In genomic region chr9:37801959-37802711, GRCh38 we compare ENCODE assay signal across 8 cellular contexts. TPM values are rescaled to one million over a fixed set of nuclear protein-coding genes. Genes with fewer than 3 reads are reported as not detected.
A peak's percentile ranks its signal among the peaks of the same experiment; 100 is the strongest.
DNase-seq lines count a peak whose midpoint lies in the region; ATAC-seq, FAIRE-seq and TF ChIP-seq lines count a peak whose summit lies in the region.

No MANE protein-coding gene starts in this region.

- H3K4me3 Mint-ChIP-seq in WTC11 = peak overlapping the region; percentile 95

- no peak overlapping the region; the same call in 1 of the 2 replicates for H3K27ac ChIP-seq in HEK293 (ENCODE audit: extremely low read depth, low read depth, low read length)
- H3K27ac ChIP-seq in hepatocyte = peak overlapping the region; percentile 98
- peak overlapping the region in 3 of 8 donors; percentile 94 to 97 (median 96) for H3K27ac ChIP-seq in spleen

- TF ChIP-seq CTCF in HEK293 (tag by site-specific recombination; IDR thresholded peaks at IDR 0.05) (no peak), WTC11 (IDR thresholded peaks at IDR 0.05) (no peak), hepatocyte (IDR thresholded peaks at IDR 0.05; ENCODE audit: poor library complexity) (no peak), spleen (IDR thresholded peaks at IDR 0.05 in 8 of 11, conservative IDR thresholded peaks at IDR 0.05 in 3 of 11) (no peak), D721Med (IDR thresholded peaks at IDR 0.05; ENCODE audit: insufficient read depth, missing control alignments) (no peak)

- POLR2A ChIA-PET in HEK293 (lab: Yijun Ruan, JAX) = interaction anchor here (2.5 to 3.6 kb wide), 2 partner anchors 10 to 17 kb away, joined by 12 to 44 read pairs; partner anchors contain the start of gene EXOSC3
- POLR2A ChIA-PET in WTC11 (lab: Charles Lee) = no interaction called here

- no peak for FAIRE-seq in D721Med (lab: Jason Lieb, UNC)

- ATAC-seq in WTC11 = no peak
- no peak for ATAC-seq in HG03039 (IDR thresholded peaks at IDR 0.05; ENCODE audit: unreplicated experiment)
- no peak for ATAC-seq in GM21390 (IDR thresholded peaks at IDR 0.05; ENCODE audit: unreplicated experiment)
- no peak for ATAC-seq in GM21526 (IDR thresholded peaks at IDR 0.05; ENCODE audit: low FRiP score, unreplicated experiment)

- H3K79me2 ChIP-seq in hepatocyte = peaks cover 61% of the 10 kb centered on the region

- no peak for TF ChIP-seq POLR2A in spleen (IDR thresholded peaks at IDR 0.05)

- WGBS in hepatocyte (ENCODE audit: low lambda C conversion rate, missing lambda C conversion rate) = 55% methylated on average over 10 of the region's 10 CpGs
- 66 to 77% (median 70%) methylated on average over 10 of the region's 10 CpGs for WGBS in spleen, 5 donors

- H4K20me1 ChIP-seq in hepatocyte (ENCODE audit: insufficient read depth, poor library complexity, severe bottlenecking) = peaks cover 51% of the 10 kb centered on the region

- intact Hi-C loops in spleen (cut with DNase I; ENCODE audit: low total_unique reads) = no loop called here

- H3K9me3 ChIP-seq in HEK293 (ENCODE audit: control insufficient read depth, insufficient read depth, low read depth, low read length) (no peaks in the 10 kb centered on the region), hepatocyte (ENCODE audit: low read depth) (no peaks in the 10 kb centered on the region), spleen (no peaks in the 10 kb centered on the region)

- H3K36me3 ChIP-seq in HEK293 (ENCODE audit: control insufficient read depth in 2 of 2, insufficient read depth in 1 of 2, low read length in 2 of 2) = peaks cover 0 to 4% of the 10 kb centered on the region in 2 experiments; a peak in 1 of 3 replicates
- no peaks in the 10 kb centered on the region for H3K36me3 ChIP-seq in hepatocyte (replicated peaks; ENCODE audit: insufficient read depth, low read depth)
- no peaks in the 10 kb centered on the region for H3K36me3 ChIP-seq in spleen

- H3K4me3 ChIP-seq in HEK293 (ENCODE audit: low read depth, low read length) (peak overlapping the region; percentile 55), hepatocyte (peak overlapping the region; percentile 95), spleen (peak overlapping the region; percentile 72 to 92 (median 84))

- H3K4me2 ChIP-seq in hepatocyte = peak overlapping the region; percentile 91

- H3K27me3 ChIP-seq in hepatocyte = no peaks in the 10 kb centered on the region
- H3K27me3 ChIP-seq in spleen (replicated peaks in 1 of 7) = peaks cover 0 to 3% (median 0%) of the 10 kb centered on the region in 7 donors

- H3K27ac Mint-ChIP-seq in WTC11 = no peak overlapping the region

- no peaks in the 10 kb centered on the region for H3K27me3 Mint-ChIP-seq in WTC11 (ENCODE audit: low read depth)

- H3K36me3 Mint-ChIP-seq in WTC11 = no peaks in the 10 kb centered on the region

- no peaks in the 10 kb centered on the region for H3K9me2 ChIP-seq in hepatocyte (replicated peaks; ENCODE audit: insufficient read depth)

- DNase-seq in WTC11 (ENCODE audit: low spot score) (no peak), hepatocyte (ENCODE audit: low spot score) (no peak), spleen (no peak), D721Med (ENCODE audit: insufficient read length, low spot score) (no peak)

- H3K9me3 Mint-ChIP-seq in WTC11 = no peaks in the 10 kb centered on the region

- CTCF ChIA-PET in HEK293 (lab: Yijun Ruan, JAX) = no interaction called here
- CTCF ChIA-PET in WTC11 (lab: Charles Lee) = interaction anchor here (1.9 kb wide), 1 partner anchor 134 kb away, joined by 4 read pairs; no protein-coding TSS in a partner anchor

- peaks cover 20% of the 10 kb centered on the region for H3K4me1 Mint-ChIP-seq in WTC11

- no peak overlapping the region for H2AFZ ChIP-seq in hepatocyte

- H3K4me1 ChIP-seq in HEK293 (ENCODE audit: control insufficient read depth, insufficient read depth, low read length) (no peaks in the 10 kb centered on the region), hepatocyte (ENCODE audit: insufficient read depth) (peaks cover 16% of the 10 kb centered on the region), spleen (peaks cover 24 to 79% (median 47%) of the 10 kb centered on the region in 6 donors)

TF ChIP-seq in HEK293, 187 proteins besides CTCF, POLR2A, EP300 and RAD21:
- no peak for TF ChIP-seq ZNF670 (tag by site-specific recombination; IDR thresholded peaks at IDR 0.05; ENCODE audit: low read depth)
- 0 out of 2 replicates have a peak, but pooled peaks have one; percentile 52 for TF ChIP-seq ZNF24 (tag by site-specific recombination; IDR thresholded peaks at IDR 0.05)
- TF ChIP-seq ZNF664 (tag by site-specific recombination; IDR thresholded peaks at IDR 0.05) = peak; percentile 71
- TF ChIP-seq TRIM28 (IDR thresholded peaks at IDR 0.05; ENCODE audit: borderline replicate concordance, low read length) = 0 out of 2 replicates have a peak, but pooled peaks have one; percentile 12
TF ChIP-seq in HEK293: peak in this region for 3.

TF ChIP-seq in WTC11, 78 proteins besides CTCF, POLR2A, EP300 and RAD21 (continues in another document):
- TF ChIP-seq GTF2I (CRISPR knock-in tag; conservative IDR thresholded peaks at IDR 0.05) = no peak
- no peak for TF ChIP-seq ESRRA (CRISPR knock-in tag; IDR thresholded peaks at IDR 0.05; ENCODE audit: borderline replicate concordance)
- no peak for TF ChIP-seq FOXK1 (CRISPR knock-in tag; IDR thresholded peaks at IDR 0.05)
- TF ChIP-seq E2F1 (CRISPR knock-in tag; IDR thresholded peaks at IDR 0.05) = no peak
- no peak for TF ChIP-seq HMGXB4 (CRISPR knock-in tag; IDR thresholded peaks at IDR 0.05)
- TF ChIP-seq GRHL2 (CRISPR knock-in tag; IDR thresholded peaks at IDR 0.05; ENCODE audit: insufficient replicate concordance, severe bottlenecking) = no peak
- TF ChIP-seq SOX15 (CRISPR knock-in tag; IDR thresholded peaks at IDR 0.05) = no peak
- TF ChIP-seq, protein P1, sequence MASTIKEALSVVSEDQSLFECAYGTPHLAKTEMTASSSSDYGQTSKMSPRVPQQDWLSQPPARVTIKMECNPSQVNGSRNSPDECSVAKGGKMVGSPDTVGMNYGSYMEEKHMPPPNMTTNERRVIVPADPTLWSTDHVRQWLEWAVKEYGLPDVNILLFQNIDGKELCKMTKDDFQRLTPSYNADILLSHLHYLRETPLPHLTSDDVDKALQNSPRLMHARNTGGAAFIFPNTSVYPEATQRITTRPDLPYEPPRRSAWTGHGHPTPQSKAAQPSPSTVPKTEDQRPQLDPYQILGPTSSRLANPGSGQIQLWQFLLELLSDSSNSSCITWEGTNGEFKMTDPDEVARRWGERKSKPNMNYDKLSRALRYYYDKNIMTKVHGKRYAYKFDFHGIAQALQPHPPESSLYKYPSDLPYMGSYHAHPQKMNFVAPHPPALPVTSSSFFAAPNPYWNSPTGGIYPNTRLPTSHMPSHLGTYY (CRISPR knock-in tag; IDR thresholded peaks at IDR 0.05) = no peak
- TF ChIP-seq ZNF671 (CRISPR knock-in tag; IDR thresholded peaks at IDR 0.05) = no peak

RNA-seq across cellular contexts. Expression of gene DCAF10, which starts 1.5 kb away (rescaled TPM):
- total RNA-seq in WTC11 (2021) (11.7 to 14.2 TPM (median 14.2 TPM) in 3 replicates), hepatocyte (23.9 and 38.7 TPM in 2 replicates), spleen (10 to 100 TPM; 18.4 to 34.2 (median 24.6) TPM)
- polyA plus RNA-seq in hepatocyte (24.4 and 29.2 TPM in 2 replicates), spleen (1 to 10 TPM; 3.7 to 5.0 (median 4.2) TPM)

RNA-seq across cellular contexts. Expression of gene EXOSC3, which starts 17.3 kb away (rescaled TPM):
- total RNA-seq in WTC11 (2021) (69.9 to 73.8 TPM (median 71.0 TPM) in 3 replicates), hepatocyte (25.4 and 28.5 TPM in 2 replicates), spleen (10 to 100 TPM; 40.2 to 55.3 (median 44.2) TPM)
- polyA plus RNA-seq in hepatocyte (43.1 and 48.1 TPM in 2 replicates), spleen (10 to 100 TPM; 16.2 to 38.8 (median 35.3) TPM)

RNA-seq across cellular contexts. Expression of gene TRMT10B, which starts 48.5 kb away (rescaled TPM):
- total RNA-seq in WTC11 (2021) = 6.1 to 7.2 TPM (median 7.2 TPM) in 3 replicates
- total RNA-seq in hepatocyte = 3.0 and 5.2 TPM in 2 replicates
- 4.1 and 4.8 TPM in 2 replicates for polyA plus RNA-seq in hepatocyte
- 10 to 100 TPM in 5 of 7 donors, 1 to 10 TPM in 2; 6.0 to 17.7 (median 13.4) TPM for total RNA-seq in spleen
- 1 to 10 TPM; 5.8 to 6.4 (median 6.0) TPM for polyA plus RNA-seq in spleen
